Comparison of ENCODE assay signal across 16 cellular contexts in the genomic region with DNA sequence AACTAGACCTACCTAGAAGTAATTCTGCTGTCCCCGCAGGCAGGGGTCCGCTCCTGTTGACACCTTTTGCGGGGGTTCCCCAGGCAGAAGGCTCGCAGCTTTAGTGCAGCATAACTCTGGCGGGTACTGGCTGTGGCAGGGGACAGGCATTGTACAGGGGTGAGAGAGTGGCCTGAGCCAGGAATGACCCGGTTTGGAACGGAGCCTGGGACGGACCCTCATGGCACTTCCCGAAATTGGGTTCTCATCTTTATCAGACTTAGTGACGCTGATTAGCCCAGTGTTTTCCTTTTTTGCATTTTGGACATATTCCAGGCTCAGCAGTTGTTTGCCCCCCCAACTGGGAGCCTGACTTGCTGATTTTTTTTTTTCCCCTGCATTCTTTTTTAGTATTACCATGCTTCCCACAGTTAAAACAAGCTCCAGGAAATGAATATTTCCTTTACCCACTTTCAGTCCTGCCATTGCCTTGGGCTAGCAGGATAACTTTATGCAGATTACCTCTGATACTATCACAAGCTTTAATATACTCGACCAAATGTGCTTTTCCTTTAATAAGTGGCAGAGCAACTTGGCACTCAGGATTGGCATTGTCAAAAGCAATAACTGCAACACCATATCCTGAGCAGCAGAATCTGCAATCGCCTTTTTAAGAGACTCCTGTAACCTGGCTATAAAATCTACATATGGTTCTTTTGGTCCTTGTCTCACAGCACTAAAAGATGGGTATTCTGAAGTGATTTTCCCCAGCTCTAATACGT. TPM values are rescaled to one million over a fixed set of nuclear protein-coding genes. Genes with fewer than 3 reads are reported as not detected.
A peak's percentile ranks its signal among the peaks of the same experiment; 100 is the strongest.
DNase-seq lines count a peak whose midpoint lies in the region; ATAC-seq and TF ChIP-seq lines count a peak whose summit lies in the region.
"Had no signal": no experiment of that assay in that cellular context is flagged by ENCODE, and none has a peak within 500 bp of the region (broad histone marks: within the 10 kb centered on the region; RNA-seq: fewer than 3 reads in every experiment).

No MANE protein-coding gene starts in this region.

- H3K27me3 ChIP-seq in hepatocyte (no peaks in the 10 kb centered on the region), sigmoid colon (no peaks in the 10 kb centered on the region), testis (no peaks in the 10 kb centered on the region)
- H3K27me3 ChIP-seq: neutrophil had no signal

- TF ChIP-seq CTCF in hepatocyte (IDR thresholded peaks at IDR 0.05; ENCODE audit: poor library complexity) (no peak), sigmoid colon (IDR thresholded peaks at IDR 0.05) (no peak), testis (IDR thresholded peaks at IDR 0.05) (no peak)

- no peaks in the 10 kb centered on the region for H3K9me3 ChIP-seq in hepatocyte (ENCODE audit: low read depth)
- H3K9me3 ChIP-seq in sigmoid colon, result no peaks in the 10 kb centered on the region
- no peaks in the 10 kb centered on the region for H3K9me3 ChIP-seq in testis
- H3K9me3 ChIP-seq: neutrophil, spleen had no signal

- H3K27ac ChIP-seq in hepatocyte, result peak overlapping the region; percentile 51
- peak overlapping the region; percentile 82 to 87 (median 84) for H3K27ac ChIP-seq in sigmoid colon
- H3K27ac ChIP-seq in testis, result no peak overlapping the region

- no peak overlapping the region for H3K4me2 ChIP-seq in hepatocyte

- H2AFZ ChIP-seq in hepatocyte, result no peak overlapping the region

- no peaks in the 10 kb centered on the region for H4K20me1 ChIP-seq in hepatocyte (ENCODE audit: insufficient read depth, poor library complexity, severe bottlenecking)

- peaks cover 26% of the 10 kb centered on the region for H3K4me1 ChIP-seq in hepatocyte (ENCODE audit: insufficient read depth)
- H3K4me1 ChIP-seq in sigmoid colon, result peaks cover 0 to 38% (median 36%) of the 10 kb centered on the region in 4 donors
- no peaks in the 10 kb centered on the region for H3K4me1 ChIP-seq in testis
- H3K4me1 ChIP-seq: spleen had no signal

- 51% methylated on average over 13 of the region's 13 CpGs for WGBS in hepatocyte (ENCODE audit: low lambda C conversion rate, missing lambda C conversion rate)
- 67 to 77% methylated on average over 13 of the region's 13 CpGs for WGBS in sigmoid colon, 2 donors
- WGBS in testis, 2 donors, result 48 to 64% methylated on average over 13 of the region's 13 CpGs

- intact Hi-C loops in sigmoid colon (cut with DNase I), result loop anchor here (2.0 to 5.0 kb wide), 3 partner anchors 55 to 70 kb away; partner anchors contain the start of gene WDR1
- intact Hi-C loops in testis (cut with DNase I; ENCODE audit: low total_unique reads), result no loop called here

- no peaks in the 10 kb centered on the region for H3K36me3 ChIP-seq in hepatocyte (replicated peaks; ENCODE audit: insufficient read depth, low read depth)
- no peaks in the 10 kb centered on the region for H3K36me3 ChIP-seq in sigmoid colon
- H3K36me3 ChIP-seq in testis (ENCODE audit: low read depth, missing control alignments), result no peaks in the 10 kb centered on the region
- H3K36me3 ChIP-seq: neutrophil, spleen had no signal

- TF ChIP-seq POLR2A in sigmoid colon (IDR thresholded peaks at IDR 0.05) (no peak), testis (IDR thresholded peaks at IDR 0.05) (no peak)

- H3K4me3 ChIP-seq in hepatocyte (no peak overlapping the region), sigmoid colon (no peak overlapping the region), testis (no peak overlapping the region)
- H3K4me3 ChIP-seq: spleen had no signal

- no peak for TF ChIP-seq EP300 in sigmoid colon (IDR thresholded peaks at IDR 0.05)

- H3K9me2 ChIP-seq in hepatocyte (replicated peaks; ENCODE audit: insufficient read depth), result no peaks in the 10 kb centered on the region

- ATAC-seq in HG03280 (IDR thresholded peaks at IDR 0.05; ENCODE audit: unreplicated experiment), result no peak
- ATAC-seq: activated T-cell treated with anti-CD3 and anti-CD28 coated beads, Interleukin-2, amount 50 U/mL, for 4 hours had no signal

- DNase-seq in EL, result peak; percentile 17
- DNase-seq in cerebellar cortex (ENCODE audit: low spot score), result peak; percentile 55
- no peak for DNase-seq in hepatocyte (ENCODE audit: low spot score)
- no peak for DNase-seq in sigmoid colon
- no peak for DNase-seq in testis
- DNase-seq in activated CD8-positive, alpha-beta memory T cell treated with anti-CD3 and anti-CD28 coated beads, Interleukin-2, amount 50 U/mL, for 4 hours, result no peak
- no peak for DNase-seq in KG1 (lab: John Stamatoyannopoulos, UW)
- DNase-seq: activated T-cell treated with anti-CD3 and anti-CD28 coated beads, Interleukin-2, amount 50 U/mL, for 4 hours; cerebellar nuclear complex; COR-L47; NCI-H2171; NCI-H748 treated with DMSO at 0.1 percent for 48 hours; spleen; stimulated activated naive CD4-positive, alpha-beta T cell treated with Interleukin-2 at 50 U/mL for 16 hours had no signal

- no peaks in the 10 kb centered on the region for H3K79me2 ChIP-seq in hepatocyte

RNA-seq across cellular contexts. Expression of gene WDR1, which starts 55.9 kb away (rescaled TPM):
- total RNA-seq in hepatocyte (169 and 176 TPM in 2 replicates), sigmoid colon (100 to 1,000 TPM; 171 to 267 (median 238) TPM), testis (100 to 1,000 TPM; 165 to 168 TPM)
- polyA plus RNA-seq in hepatocyte (177 and 179 TPM in 2 replicates), sigmoid colon (100 to 1,000 TPM; 200 to 267 (median 247) TPM), testis (ENCODE audit: insufficient read depth, low read depth, low replicate concordance) (295 TPM)

Comparison
In these comparisons a context has a peak if more than half of its experiments do, and no peak if none do; other contexts are left out.
1. DNase-seq: peak in EL (single experiment) and cerebellar cortex (single experiment); none in hepatocyte (single experiment), sigmoid colon (single experiment), testis (single experiment), activated CD8-positive, alpha-beta memory T cell treated with anti-CD3 and anti-CD28 coated beads, Interleukin-2, amount 50 U/mL, for 4 hours (single experiment) and KG1 (single experiment).
2. H3K27ac ChIP-seq: peak in hepatocyte (single experiment) and sigmoid colon (4 of 4); none in testis (0 of 2).